In genomic region chr21:37564341-37564923, GRCh38 we compare ENCODE assay signal across 1 cellular context.
TF ChIP-seq lines count a peak whose summit lies in the region.

No MANE protein-coding gene starts in this region.

TF ChIP-seq in K562, 482 proteins besides CTCF, POLR2A, EP300 and RAD21 (continued from another document and continues in another):
- TF ChIP-seq KLF13 (tag; IDR thresholded peaks at IDR 0.05; ENCODE audit: borderline replicate concordance, low read depth) (no peak), PHF8 (IDR thresholded peaks at IDR 0.05; ENCODE audit: borderline replicate concordance, low read length) (no peak), ZBTB9 (CRISPR knock-in tag; IDR thresholded peaks at IDR 0.05) (no peak), NR2C2 (CRISPR knock-in tag; IDR thresholded peaks at IDR 0.05) (0 out of 2 replicates have a peak, but pooled peaks have one; percentile 52), NR2C2 (tag; IDR thresholded peaks at IDR 0.05) (no peak; the same call in 1 of the 2 replicates), TCF7L2 (IDR thresholded peaks at IDR 0.05; ENCODE audit: low read depth, low read length) (no peak), YBX1 (IDR thresholded peaks at IDR 0.05) (no peak), CAMTA2 (CRISPR knock-in tag; conservative IDR thresholded peaks at IDR 0.05) (no peak), MCM7 (IDR thresholded peaks at IDR 0.05) (no peak), HDAC1 (IDR thresholded peaks at IDR 0.05) (peak in 1 of 2 experiments; percentile 67; a peak in 1 of 4 replicates), TAF1 (IDR thresholded peaks at IDR 0.05; ENCODE audit: control insufficient read depth, extremely low read depth, insufficient read depth, low read length, severe bottlenecking) (peak; percentile 32), ZNF830 (CRISPR knock-in tag; IDR thresholded peaks at IDR 0.05) (no peak), KDM5B (IDR thresholded peaks at IDR 0.05; ENCODE audit: insufficient replicate concordance, low read depth, low read length) (no peak), ZNF77 (CRISPR knock-in tag; IDR thresholded peaks at IDR 0.05) (no peak), PCBP2 (IDR thresholded peaks at IDR 0.05; ENCODE audit: low read depth, low read length, poor library complexity, severe bottlenecking) (no peak), POLR2G (IDR thresholded peaks at IDR 0.05; ENCODE audit: low read depth, low read length) (no peak), ELF4 (CRISPR knock-in tag; IDR thresholded peaks at IDR 0.05) (no peak), HNRNPK (IDR thresholded peaks at IDR 0.05; ENCODE audit: low read depth, low read length, poor library complexity, severe bottlenecking) (no peak), ARHGAP35 (IDR thresholded peaks at IDR 0.05; ENCODE audit: partially characterized antibody) (no peak), RNF2 (IDR thresholded peaks at IDR 0.05) (peak; percentile 33; the same call in 1 of the 2 replicates), HLTF (IDR thresholded peaks at IDR 0.05) (no peak), SMAD4 (CRISPR knock-in tag; conservative IDR thresholded peaks at IDR 0.05) (no peak), MYBL2 (IDR thresholded peaks at IDR 0.05; ENCODE audit: low read depth) (no peak), MYBL2 (CRISPR knock-in tag; IDR thresholded peaks at IDR 0.05; ENCODE audit: borderline replicate concordance) (no peak), E2F5 (CRISPR knock-in tag; IDR thresholded peaks at IDR 0.05) (no peak), SMARCE1 (IDR thresholded peaks at IDR 0.05) (peak; percentile 93), ZNF24 (IDR thresholded peaks at IDR 0.05) (no peak), SP1 (CRISPR knock-in tag; IDR thresholded peaks at IDR 0.05) (no peak; the same call in 1 of the 2 replicates), STAT5A (IDR thresholded peaks at IDR 0.05; ENCODE audit: borderline replicate concordance, low read length) (0 out of 2 replicates have a peak, but pooled peaks have one; percentile 35), ZNF197 (CRISPR knock-in tag; IDR thresholded peaks at IDR 0.05; ENCODE audit: low read depth) (no peak), MBD1 (CRISPR knock-in tag; IDR thresholded peaks at IDR 0.05) (no peak), PKNOX1 (IDR thresholded peaks at IDR 0.05) (peak; percentile 27; the same call in 1 of the 2 replicates), ZNF76 (CRISPR knock-in tag; IDR thresholded peaks at IDR 0.05; ENCODE audit: borderline replicate concordance) (no peak), OTX1 (CRISPR knock-in tag; IDR thresholded peaks at IDR 0.05) (no peak), HOXB6 (CRISPR knock-in tag; IDR thresholded peaks at IDR 0.05; ENCODE audit: borderline replicate concordance) (no peak), TARDBP (IDR thresholded peaks at IDR 0.05) (peak; percentile 74; the same call in 1 of the 2 replicates), MTF1 (CRISPR knock-in tag; IDR thresholded peaks at IDR 0.05; ENCODE audit: borderline replicate concordance) (no peak), ZNF239 (CRISPR knock-in tag; IDR thresholded peaks at IDR 0.05) (no peak), SOX6 (IDR thresholded peaks at IDR 0.05) (peak; percentile 26; the same call in 1 of the 2 replicates), IRF9 (tag; IDR thresholded peaks at IDR 0.05) (no peak), KAT2B (IDR thresholded peaks at IDR 0.05; ENCODE audit: low read depth, low read length) (no peak), ZNF274 (IDR thresholded peaks at IDR 0.05; ENCODE audit: borderline replicate concordance, low read depth, low read length) (no peak), BMI1 (IDR thresholded peaks at IDR 0.05; ENCODE audit: low read length) (no peak), RBFOX2 (IDR thresholded peaks at IDR 0.05; ENCODE audit: low read depth, low read length) (no peak), ZFP30 (CRISPR knock-in tag; IDR thresholded peaks at IDR 0.05; ENCODE audit: borderline replicate concordance) (no peak), ZNF699 (CRISPR knock-in tag; IDR thresholded peaks at IDR 0.05; ENCODE audit: insufficient replicate concordance) (no peak), GATAD2A (IDR thresholded peaks at IDR 0.05) (no peak), KDM4B (IDR thresholded peaks at IDR 0.05; ENCODE audit: borderline replicate concordance in 2 of 2, low read depth in 1 of 2) (no peak), TGIF2 (CRISPR knock-in tag; IDR thresholded peaks at IDR 0.05) (no peak)
- TF ChIP-seq, protein P1, sequence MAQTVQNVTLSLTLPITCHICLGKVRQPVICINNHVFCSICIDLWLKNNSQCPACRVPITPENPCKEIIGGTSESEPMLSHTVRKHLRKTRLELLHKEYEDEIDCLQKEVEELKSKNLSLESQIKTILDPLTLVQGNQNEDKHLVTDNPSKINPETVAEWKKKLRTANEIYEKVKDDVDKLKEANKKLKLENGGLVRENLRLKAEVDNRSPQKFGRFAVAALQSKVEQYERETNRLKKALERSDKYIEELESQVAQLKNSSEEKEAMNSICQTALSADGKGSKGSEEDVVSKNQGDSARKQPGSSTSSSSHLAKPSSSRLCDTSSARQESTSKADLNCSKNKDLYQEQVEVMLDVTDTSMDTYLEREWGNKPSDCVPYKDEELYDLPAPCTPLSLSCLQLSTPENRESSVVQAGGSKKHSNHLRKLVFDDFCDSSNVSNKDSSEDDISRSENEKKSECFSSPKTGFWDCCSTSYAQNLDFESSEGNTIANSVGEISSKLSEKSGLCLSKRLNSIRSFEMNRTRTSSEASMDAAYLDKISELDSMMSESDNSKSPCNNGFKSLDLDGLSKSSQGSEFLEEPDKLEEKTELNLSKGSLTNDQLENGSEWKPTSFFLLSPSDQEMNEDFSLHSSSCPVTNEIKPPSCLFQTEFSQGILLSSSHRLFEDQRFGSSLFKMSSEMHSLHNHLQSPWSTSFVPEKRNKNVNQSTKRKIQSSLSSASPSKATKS (CRISPR knock-in tag; IDR thresholded peaks at IDR 0.05), result no peak
- TF ChIP-seq, protein P2, sequence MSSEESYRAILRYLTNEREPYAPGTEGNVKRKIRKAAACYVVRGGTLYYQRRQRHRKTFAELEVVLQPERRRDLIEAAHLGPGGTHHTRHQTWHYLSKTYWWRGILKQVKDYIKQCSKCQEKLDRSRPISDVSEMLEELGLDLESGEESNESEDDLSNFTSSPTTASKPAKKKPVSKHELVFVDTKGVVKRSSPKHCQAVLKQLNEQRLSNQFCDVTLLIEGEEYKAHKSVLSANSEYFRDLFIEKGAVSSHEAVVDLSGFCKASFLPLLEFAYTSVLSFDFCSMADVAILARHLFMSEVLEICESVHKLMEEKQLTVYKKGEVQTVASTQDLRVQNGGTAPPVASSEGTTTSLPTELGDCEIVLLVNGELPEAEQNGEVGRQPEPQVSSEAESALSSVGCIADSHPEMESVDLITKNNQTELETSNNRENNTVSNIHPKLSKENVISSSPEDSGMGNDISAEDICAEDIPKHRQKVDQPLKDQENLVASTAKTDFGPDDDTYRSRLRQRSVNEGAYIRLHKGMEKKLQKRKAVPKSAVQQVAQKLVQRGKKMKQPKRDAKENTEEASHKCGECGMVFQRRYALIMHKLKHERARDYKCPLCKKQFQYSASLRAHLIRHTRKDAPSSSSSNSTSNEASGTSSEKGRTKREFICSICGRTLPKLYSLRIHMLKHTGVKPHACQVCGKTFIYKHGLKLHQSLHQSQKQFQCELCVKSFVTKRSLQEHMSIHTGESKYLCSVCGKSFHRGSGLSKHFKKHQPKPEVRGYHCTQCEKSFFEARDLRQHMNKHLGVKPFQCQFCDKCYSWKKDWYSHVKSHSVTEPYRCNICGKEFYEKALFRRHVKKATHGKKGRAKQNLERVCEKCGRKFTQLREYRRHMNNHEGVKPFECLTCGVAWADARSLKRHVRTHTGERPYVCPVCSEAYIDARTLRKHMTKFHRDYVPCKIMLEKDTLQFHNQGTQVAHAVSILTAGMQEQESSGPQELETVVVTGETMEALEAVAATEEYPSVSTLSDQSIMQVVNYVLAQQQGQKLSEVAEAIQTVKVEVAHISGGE (CRISPR knock-in tag; IDR thresholded peaks at IDR 0.05), result no peak
